8 cellular contexts compared by ENCODE assay signal in genomic region chr16:30903596-30903995, GRCh38. TPM values are rescaled to one million over a fixed set of nuclear protein-coding genes. Genes with fewer than 3 reads are reported as not detected.
DNase-seq lines count a peak whose midpoint lies in the region; ATAC-seq and TF ChIP-seq lines count a peak whose summit lies in the region.

No MANE protein-coding gene starts in this region.

- H2AFZ ChIP-seq in hepatocyte = no peak overlapping the region

- H3K36me3 Mint-ChIP-seq in activated T-cell treated with anti-CD3 and anti-CD28 coated beads, Interleukin-2, amount 50 U/mL, for 24 hours (ENCODE audit: low read depth) = no peaks in the 10 kb centered on the region
- no peaks in the 10 kb centered on the region for H3K36me3 Mint-ChIP-seq in activated T-cell treated with anti-CD3 and anti-CD28 coated beads, Interleukin-2, amount 50 U/mL, for 4 hours (ENCODE audit: insufficient read depth)
- peaks cover 3% of the 10 kb centered on the region for H3K36me3 Mint-ChIP-seq in activated CD8-positive, alpha-beta T cell treated with anti-CD3 and anti-CD28 coated beads, Interleukin-2, amount 10 ng/mL, durations not matched to agents 7 days and 5 days (ENCODE audit: low read depth)
- H3K36me3 Mint-ChIP-seq in progenitor cell of endocrine pancreas (ENCODE audit: insufficient read depth) = no peaks in the 10 kb centered on the region

- peaks cover 9% of the 10 kb centered on the region for H3K4me1 ChIP-seq in hepatocyte (ENCODE audit: insufficient read depth)
- H3K4me1 ChIP-seq in transverse colon = peaks cover 0 to 30% (median 11%) of the 10 kb centered on the region in 4 donors

- POLR2A ChIA-PET in activated CD8-positive, alpha-beta T cell treated with anti-CD3 and anti-CD28 coated beads, Interleukin-2, amount 10 ng/mL, durations not matched to agents 7 days and 5 days (lab: Charles Lee) = interaction anchor here (1.6 to 4.0 kb wide), 5 partner anchors 13 to 243 kb away, joined by 5 to 73 read pairs (median 12); partner anchors contain the start of gene PHKG2

- intact Hi-C loops in transverse colon (cut with DNase I; ENCODE audit: low total_unique reads) = loop anchor here (5.0 kb wide), 1 partner anchor 56 kb away; no protein-coding TSS in a partner anchor

- H3K27ac ChIP-seq in hepatocyte (peak overlapping the region; percentile 95), transverse colon (peak overlapping the region; percentile 90 to 96 (median 95))

- TF ChIP-seq POLR2A in transverse colon (IDR thresholded peaks at IDR 0.05) = no peak

- H3K9me3 ChIP-seq in hepatocyte (ENCODE audit: low read depth) = no peaks in the 10 kb centered on the region
- no peaks in the 10 kb centered on the region for H3K9me3 ChIP-seq in transverse colon

- no peaks in the 10 kb centered on the region for H3K27me3 ChIP-seq in hepatocyte
- H3K27me3 ChIP-seq in transverse colon = no peaks in the 10 kb centered on the region

- no peaks in the 10 kb centered on the region for H3K9me2 ChIP-seq in hepatocyte (replicated peaks; ENCODE audit: insufficient read depth)

- in situ Hi-C loops in transverse colon (cut with MboI; ENCODE audit: low pct_ligation_motif_present in 1 of 4, low pct_unique_long_range_greater_than_20kb in 1 of 4, low sequenced_read_pairs in 3 of 4) = no loop called here

- H4K20me1 ChIP-seq in hepatocyte (ENCODE audit: insufficient read depth, poor library complexity, severe bottlenecking) = no peaks in the 10 kb centered on the region

- no peak for DNase-seq in activated T-cell treated with anti-CD3 and anti-CD28 coated beads, Interleukin-2, amount 50 U/mL, for 24 hours
- DNase-seq in activated T-cell treated with anti-CD3 and anti-CD28 coated beads, Interleukin-2, amount 50 U/mL, for 4 hours = no peak
- DNase-seq in activated CD8-positive, alpha-beta T cell treated with anti-CD3 and anti-CD28 coated beads, Interleukin-2, amount 10 ng/mL, durations not matched to agents 7 days and 5 days = no peak
- peak; percentile 5 for DNase-seq in hepatocyte (ENCODE audit: low spot score)
- DNase-seq in transverse colon = no peak
- no peak for DNase-seq in progenitor cell of endocrine pancreas (ENCODE audit: low spot score, unreplicated experiment)
- no peak for DNase-seq in DMS53 (lab: John Stamatoyannopoulos, UW)

- H3K79me2 ChIP-seq in hepatocyte = no peaks in the 10 kb centered on the region

- H3K9me3 Mint-ChIP-seq in activated T-cell treated with anti-CD3 and anti-CD28 coated beads, Interleukin-2, amount 50 U/mL, for 24 hours = peaks cover 3% of the 10 kb centered on the region
- no peaks in the 10 kb centered on the region for H3K9me3 Mint-ChIP-seq in activated T-cell treated with anti-CD3 and anti-CD28 coated beads, Interleukin-2, amount 50 U/mL, for 4 hours
- H3K9me3 Mint-ChIP-seq in activated CD8-positive, alpha-beta T cell treated with anti-CD3 and anti-CD28 coated beads, Interleukin-2, amount 10 ng/mL, durations not matched to agents 7 days and 5 days (ENCODE audit: insufficient read depth) = no peaks in the 10 kb centered on the region
- H3K9me3 Mint-ChIP-seq in progenitor cell of endocrine pancreas (ENCODE audit: low read depth) = no peaks in the 10 kb centered on the region

- H3K4me3 ChIP-seq in hepatocyte (no peak overlapping the region), transverse colon (no peak overlapping the region)

- H3K36me3 ChIP-seq in hepatocyte (replicated peaks; ENCODE audit: insufficient read depth, low read depth) (no peaks in the 10 kb centered on the region), transverse colon (no peaks in the 10 kb centered on the region)

- no peak overlapping the region for H3K4me2 ChIP-seq in hepatocyte

- H3K4me1 Mint-ChIP-seq in activated T-cell treated with anti-CD3 and anti-CD28 coated beads, Interleukin-2, amount 50 U/mL, for 24 hours (ENCODE audit: low read depth) = peaks cover 33% of the 10 kb centered on the region
- peaks cover 27% of the 10 kb centered on the region for H3K4me1 Mint-ChIP-seq in activated T-cell treated with anti-CD3 and anti-CD28 coated beads, Interleukin-2, amount 50 U/mL, for 4 hours (ENCODE audit: low read depth)
- peaks cover 55% of the 10 kb centered on the region for H3K4me1 Mint-ChIP-seq in activated CD8-positive, alpha-beta T cell treated with anti-CD3 and anti-CD28 coated beads, Interleukin-2, amount 10 ng/mL, durations not matched to agents 7 days and 5 days (ENCODE audit: low read depth)
- no peaks in the 10 kb centered on the region for H3K4me1 Mint-ChIP-seq in progenitor cell of endocrine pancreas (ENCODE audit: low read depth)

- no peak for TF ChIP-seq EP300 in transverse colon (IDR thresholded peaks at IDR 0.05; ENCODE audit: low read depth)

- 93% methylated on average over 4 of the region's 4 CpGs for WGBS in hepatocyte (ENCODE audit: low lambda C conversion rate, missing lambda C conversion rate)
- WGBS in transverse colon (ENCODE audit: low coverage in 1 of 2), 2 donors = 90% methylated on average over 4 of the region's 4 CpGs; no CpG with 5 or more reads in 1 of the 2 donors

- ATAC-seq in activated T-cell treated with anti-CD3 and anti-CD28 coated beads, Interleukin-2, amount 50 U/mL, for 4 hours = no peak
- ATAC-seq in activated CD8-positive, alpha-beta T cell treated with anti-CD3 and anti-CD28 coated beads, Interleukin-2, amount 10 ng/mL, durations not matched to agents 7 days and 5 days = no peak
- no peak for ATAC-seq in HG03378 (IDR thresholded peaks at IDR 0.05; ENCODE audit: unreplicated experiment)

- H3K27me3 Mint-ChIP-seq in activated T-cell treated with anti-CD3 and anti-CD28 coated beads, Interleukin-2, amount 50 U/mL, for 24 hours = no peaks in the 10 kb centered on the region
- no peaks in the 10 kb centered on the region for H3K27me3 Mint-ChIP-seq in activated T-cell treated with anti-CD3 and anti-CD28 coated beads, Interleukin-2, amount 50 U/mL, for 4 hours (ENCODE audit: low read depth)
- H3K27me3 Mint-ChIP-seq in activated CD8-positive, alpha-beta T cell treated with anti-CD3 and anti-CD28 coated beads, Interleukin-2, amount 10 ng/mL, durations not matched to agents 7 days and 5 days (ENCODE audit: low read depth) = no peaks in the 10 kb centered on the region
- no peaks in the 10 kb centered on the region for H3K27me3 Mint-ChIP-seq in progenitor cell of endocrine pancreas

- TF ChIP-seq CTCF in hepatocyte (IDR thresholded peaks at IDR 0.05; ENCODE audit: poor library complexity) (no peak), transverse colon (IDR thresholded peaks at IDR 0.05) (no peak), progenitor cell of endocrine pancreas (IDR thresholded peaks at IDR 0.05; ENCODE audit: unreplicated experiment) (no peak)

- H3K4me3 Mint-ChIP-seq in activated T-cell treated with anti-CD3 and anti-CD28 coated beads, Interleukin-2, amount 50 U/mL, for 24 hours = no peak overlapping the region
- H3K4me3 Mint-ChIP-seq in activated T-cell treated with anti-CD3 and anti-CD28 coated beads, Interleukin-2, amount 50 U/mL, for 4 hours = no peak overlapping the region
- peak overlapping the region; percentile 4 for H3K4me3 Mint-ChIP-seq in activated CD8-positive, alpha-beta T cell treated with anti-CD3 and anti-CD28 coated beads, Interleukin-2, amount 10 ng/mL, durations not matched to agents 7 days and 5 days
- no peak overlapping the region for H3K4me3 Mint-ChIP-seq in progenitor cell of endocrine pancreas (ENCODE audit: low read depth)

- peak overlapping the region; percentile 86 for H3K27ac Mint-ChIP-seq in activated T-cell treated with anti-CD3 and anti-CD28 coated beads, Interleukin-2, amount 50 U/mL, for 24 hours
- H3K27ac Mint-ChIP-seq in activated CD8-positive, alpha-beta T cell treated with anti-CD3 and anti-CD28 coated beads, Interleukin-2, amount 10 ng/mL, durations not matched to agents 7 days and 5 days = peak overlapping the region; percentile 99
- H3K27ac Mint-ChIP-seq in progenitor cell of endocrine pancreas = no peak overlapping the region

- CTCF ChIA-PET in activated CD8-positive, alpha-beta T cell treated with anti-CD3 and anti-CD28 coated beads, Interleukin-2, amount 10 ng/mL, durations not matched to agents 7 days and 5 days (lab: Charles Lee) = interaction anchor here (1.6 to 7.1 kb wide), 3 partner anchors 38 to 59 kb away, joined by 6 to 127 read pairs (median 22); no protein-coding TSS in a partner anchor

RNA-seq across cellular contexts. Expression of gene CTF1, which starts 7.2 kb away (rescaled TPM):
- total RNA-seq in activated T-cell treated with anti-CD3 and anti-CD28 coated beads, Interleukin-2, amount 50 U/mL, for 4 hours = under 1 TPM; 0.18 to 0.33 (median 0.28) TPM
- total RNA-seq in activated CD8-positive, alpha-beta T cell treated with anti-CD3 and anti-CD28 coated beads, Interleukin-2, amount 10 ng/mL, durations not matched to agents 7 days and 5 days = under 1 TPM; 0.23 to 0.34 TPM
- total RNA-seq in hepatocyte (1.1 and 1.7 TPM in 2 replicates), transverse colon (under 1 TPM in 2 of 4 donors, not detected in 2; 0.82 to 0.95 TPM), progenitor cell of endocrine pancreas (4.5 and 5.1 TPM in 2 replicates)
- polyA plus RNA-seq in hepatocyte = 13.0 and 18.2 TPM in 2 replicates

RNA-seq across cellular contexts. Expression of gene BCL7C, which starts 9.7 kb away (rescaled TPM):
- total RNA-seq in activated T-cell treated with anti-CD3 and anti-CD28 coated beads, Interleukin-2, amount 50 U/mL, for 4 hours = 10 to 100 TPM; 22.1 to 24.8 (median 23.7) TPM
- 10 to 100 TPM; 30.3 to 34.5 TPM for total RNA-seq in activated CD8-positive, alpha-beta T cell treated with anti-CD3 and anti-CD28 coated beads, Interleukin-2, amount 10 ng/mL, durations not matched to agents 7 days and 5 days
- 21.4 and 25.7 TPM in 2 replicates for total RNA-seq in hepatocyte
- polyA plus RNA-seq in hepatocyte = 54.1 and 57.3 TPM in 2 replicates
- 10 to 100 TPM; 13.8 to 57.3 (median 24.0) TPM for total RNA-seq in transverse colon
- total RNA-seq in progenitor cell of endocrine pancreas = 33.2 and 34.2 TPM in 2 replicates

RNA-seq across cellular contexts. Expression of gene FBXL19, which starts 19.8 kb away (rescaled TPM):
- total RNA-seq in activated T-cell treated with anti-CD3 and anti-CD28 coated beads, Interleukin-2, amount 50 U/mL, for 4 hours = 10 to 100 TPM; 25.8 to 31.3 (median 30.8) TPM
- total RNA-seq in activated CD8-positive, alpha-beta T cell treated with anti-CD3 and anti-CD28 coated beads, Interleukin-2, amount 10 ng/mL, durations not matched to agents 7 days and 5 days = 10 to 100 TPM; 22.7 to 23.1 TPM
- total RNA-seq in hepatocyte (15.6 and 19.4 TPM in 2 replicates), transverse colon (10 to 100 TPM; 19.3 to 45.3 (median 20.3) TPM), progenitor cell of endocrine pancreas (65.6 and 66.8 TPM in 2 replicates)
- polyA plus RNA-seq in hepatocyte = 2.1 and 3.6 TPM in 2 replicates

RNA-seq across cellular contexts. Expression of gene ORAI3, which starts 45.3 kb away (rescaled TPM):
- total RNA-seq in activated T-cell treated with anti-CD3 and anti-CD28 coated beads, Interleukin-2, amount 50 U/mL, for 4 hours = 1 to 10 TPM; 1.5 to 3.3 (median 2.8) TPM
- 10 to 100 TPM; 21.4 to 23.1 TPM for total RNA-seq in activated CD8-positive, alpha-beta T cell treated with anti-CD3 and anti-CD28 coated beads, Interleukin-2, amount 10 ng/mL, durations not matched to agents 7 days and 5 days
- total RNA-seq in hepatocyte (42.4 and 52.5 TPM in 2 replicates), transverse colon (10 to 100 TPM; 24.8 to 45.6 (median 31.3) TPM), progenitor cell of endocrine pancreas (19.1 and 19.5 TPM in 2 replicates)
- polyA plus RNA-seq in hepatocyte = 54.0 and 56.9 TPM in 2 replicates

RNA-seq across cellular contexts. Expression of gene SETD1A, which starts 54.0 kb away (rescaled TPM):
- 10 to 100 TPM; 39.3 to 49.0 (median 40.5) TPM for total RNA-seq in activated T-cell treated with anti-CD3 and anti-CD28 coated beads, Interleukin-2, amount 50 U/mL, for 4 hours
- total RNA-seq in activated CD8-positive, alpha-beta T cell treated with anti-CD3 and anti-CD28 coated beads, Interleukin-2, amount 10 ng/mL, durations not matched to agents 7 days and 5 days = 10 to 100 TPM; 25.6 to 28.4 TPM
- total RNA-seq in hepatocyte (1.8 and 2.7 TPM in 2 replicates), transverse colon (10 to 100 TPM in 3 of 4 donors, 1 to 10 TPM in 1; 5.3 to 37.0 (median 10.8) TPM), progenitor cell of endocrine pancreas (25.4 and 27.7 TPM in 2 replicates)
- 2.2 and 2.3 TPM in 2 replicates for polyA plus RNA-seq in hepatocyte
